ENCODE assay signal across 25 cellular contexts in the genomic region with DNA sequence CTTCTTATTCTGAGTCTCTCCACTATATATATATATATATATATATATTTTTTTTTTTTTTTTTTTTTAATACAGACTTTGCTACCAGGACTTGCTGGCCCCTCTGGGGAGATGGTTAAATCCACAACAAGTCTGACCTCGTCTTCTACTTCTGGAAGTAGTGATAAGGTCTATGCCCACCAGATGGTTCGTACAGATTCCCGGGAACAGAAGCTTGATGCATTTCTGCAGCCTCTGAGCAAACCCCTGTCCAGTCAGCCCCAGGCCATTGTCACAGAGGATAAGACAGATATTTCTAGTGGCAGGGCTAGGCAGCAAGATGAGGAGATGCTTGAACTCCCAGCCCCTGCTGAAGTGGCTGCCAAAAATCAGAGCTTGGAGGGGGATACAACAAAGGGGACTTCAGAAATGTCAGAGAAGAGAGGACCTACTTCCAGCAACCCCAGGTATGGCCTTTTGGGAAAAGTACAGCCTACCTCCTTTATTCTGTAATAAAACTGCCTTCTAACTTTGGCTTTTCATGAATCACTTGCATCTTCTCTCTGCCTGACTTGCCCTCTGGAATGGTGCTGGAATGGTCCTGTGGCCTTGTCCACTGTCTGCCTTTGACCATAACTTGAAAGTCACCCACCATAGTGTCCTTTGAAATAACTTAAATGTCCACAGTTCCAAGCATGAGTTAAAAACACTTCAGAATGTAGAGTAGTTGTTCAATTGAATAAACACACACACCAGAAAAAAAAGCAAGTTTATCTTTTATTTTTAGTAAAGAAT.
"Had no signal": no experiment of that assay in that cellular context is flagged by ENCODE, and none has a peak within 500 bp of the region (broad histone marks: within the 10 kb centered on the region; RNA-seq: fewer than 3 reads in every experiment).

No MANE protein-coding gene starts in this region.

- H3K27me3 Mint-ChIP-seq: activated CD4-positive, alpha-beta memory T cell treated with anti-CD3 and anti-CD28 coated beads for 36 hours; activated CD4-positive, alpha-beta T cell treated with anti-CD3 and anti-CD28 coated beads, Interleukin-2, amount 10 ng/mL, durations not matched to agents 24 days and 14 days; activated T-helper 17 cell treated with anti-CD3 and anti-CD28 coated beads, Interleukin-2, amount 50 U/mL, for 72 hours; dendritic cell treated with granulocyte-macrophage colony-stimulating factor and Interleukin-4, amounts not matched to agents 40 ng/mL and 50 ng/mL, for 4 days; naive B cell; progenitor cell of endocrine pancreas had no signal

- H3K9me3 Mint-ChIP-seq: activated CD4-positive, alpha-beta memory T cell treated with anti-CD3 and anti-CD28 coated beads for 36 hours; activated CD4-positive, alpha-beta T cell treated with anti-CD3 and anti-CD28 coated beads, Interleukin-2, amount 10 ng/mL, durations not matched to agents 24 days and 14 days; activated T-helper 17 cell treated with anti-CD3 and anti-CD28 coated beads, Interleukin-2, amount 50 U/mL, for 72 hours; dendritic cell treated with granulocyte-macrophage colony-stimulating factor and Interleukin-4, amounts not matched to agents 40 ng/mL and 50 ng/mL, for 4 days; naive B cell had no signal

- ATAC-seq: activated T-helper 17 cell treated with anti-CD3 and anti-CD28 coated beads, Interleukin-2, amount 50 U/mL, for 72 hours had no signal

- DNase-seq: activated CD4-positive, alpha-beta memory T cell treated with anti-CD3 and anti-CD28 coated beads for 36 hours; activated CD4-positive, alpha-beta T cell treated with anti-CD3 and anti-CD28 coated beads, Interleukin-2, amount 10 ng/mL, durations not matched to agents 24 days and 14 days; activated CD4-positive, CD25-positive, alpha-beta regulatory T cell treated with anti-CD3 and anti-CD28 coated beads, Interleukin-2, amount 50 U/mL, for 72 hours; activated CD8-positive, alpha-beta memory T cell treated with anti-CD3 and anti-CD28 coated beads, Interleukin-2, amount 50 U/mL, for 4 hours; activated gamma-delta T cell treated with Interleukin-2 at 50 U/mL for 16 hours; activated T-cell treated with anti-CD3 and anti-CD28 coated beads, Interleukin-2, amount 50 U/mL, for 1 hour; amniotic stem cell; central memory CD4-positive, alpha-beta T cell; endodermal cell; esophagus squamous epithelium; foreskin melanocyte; mammary epithelial cell; nephron progenitor cell; ovary; sigmoid colon; stimulated activated CD4-positive, alpha-beta T cell treated with anti-CD3 and anti-CD28 coated beads, Interleukin-2, amount 100 ng/mL, for 24 hours; stimulated activated naive CD4-positive, alpha-beta T cell; T-helper 1 cell; T-helper 9 cell; transverse colon; WERI-Rb-1 had no signal

- H3K4me3 Mint-ChIP-seq: activated CD4-positive, alpha-beta memory T cell treated with anti-CD3 and anti-CD28 coated beads for 36 hours; activated CD4-positive, alpha-beta T cell treated with anti-CD3 and anti-CD28 coated beads, Interleukin-2, amount 10 ng/mL, durations not matched to agents 24 days and 14 days; activated T-helper 17 cell treated with anti-CD3 and anti-CD28 coated beads, Interleukin-2, amount 50 U/mL, for 72 hours; dendritic cell treated with granulocyte-macrophage colony-stimulating factor and Interleukin-4, amounts not matched to agents 40 ng/mL and 50 ng/mL, for 4 days; endodermal cell; nephron progenitor cell had no signal

- H3K27ac Mint-ChIP-seq: activated CD4-positive, alpha-beta T cell treated with anti-CD3 and anti-CD28 coated beads, Interleukin-2, amount 10 ng/mL, durations not matched to agents 24 days and 14 days; activated T-helper 17 cell treated with anti-CD3 and anti-CD28 coated beads, Interleukin-2, amount 50 U/mL, for 72 hours; endodermal cell; nephron progenitor cell; progenitor cell of endocrine pancreas had no signal
